Comparison of ENCODE assay signal across 22 cellular contexts in genomic region chr10:49615213-49615612, GRCh38. TPM values are rescaled to one million over a fixed set of nuclear protein-coding genes. Genes with fewer than 3 reads are reported as not detected.
A peak's percentile ranks its signal among the peaks of the same experiment; 100 is the strongest.
DNase-seq lines count a peak whose midpoint lies in the region; ATAC-seq, FAIRE-seq and TF ChIP-seq lines count a peak whose summit lies in the region.
"Had no signal": no experiment of that assay in that cellular context is flagged by ENCODE, and none has a peak within 500 bp of the region (broad histone marks: within the 10 kb centered on the region; RNA-seq: fewer than 3 reads in every experiment).

No MANE protein-coding gene starts in this region.

- no peak for TF ChIP-seq EP300 in suprapubic skin (IDR thresholded peaks at IDR 0.05)

- no peak overlapping the region for H4K91ac ChIP-seq in H9 (ENCODE audit: insufficient read length, low read depth, low read length)

- DNase-seq in activated effector memory CD4-positive, alpha-beta T cell treated with anti-CD3 and anti-CD28 coated beads, Interleukin-2, amount 50 U/mL, for 16 hours: peak; percentile 28
- DNase-seq in activated effector memory CD4-positive, alpha-beta T cell treated with Interleukin-2 at 50 U/mL for 16 hours: no peak
- DNase-seq in H9 (peak; percentile 16), islet precursor cell (peak; percentile 45), suprapubic skin (ENCODE audit: low spot score in 2 of 2) (peak; percentile 51 to 66), LoVo (ENCODE audit: low spot score) (no peak), urothelium cell line (ENCODE audit: low spot score) (no peak)
- DNase-seq: CD8-positive, alpha-beta T cell; DMS79; GOT3; NCI-H1417; NCI-H1930; NCI-H2171; NCI-H446 treated with DMSO at 0.1 percent for 48 hours; NCI-H774 had no signal

- H3K4me1 ChIP-seq in H9 (ENCODE audit: insufficient read depth, low read length) (no peaks in the 10 kb centered on the region; the same call in 1 of the 2 replicates), suprapubic skin (peaks cover 25% of the 10 kb centered on the region)

- no peaks in the 10 kb centered on the region for H3K79me2 ChIP-seq in H9 (ENCODE audit: insufficient read depth, low read length)

- no peak overlapping the region for H4K8ac ChIP-seq in H9 (replicated peaks; ENCODE audit: insufficient read length, low read depth, low read length)

- no CpG with 5 or more reads among the region's 5 CpGs for WGBS in H9 (ENCODE audit: extremely low coverage, insufficient read length, low lambda C conversion rate)
- WGBS in suprapubic skin: 60% methylated on average over 1 of the region's 5 CpGs

- H2BK120ac ChIP-seq in H9 (ENCODE audit: low read depth, low read length, poor library complexity, severe bottlenecking): no peak overlapping the region

- no peak overlapping the region for H3K56ac ChIP-seq in H9 (ENCODE audit: insufficient read length, low read depth, low read length)

- ATAC-seq in GM21381 (IDR thresholded peaks at IDR 0.05; ENCODE audit: unreplicated experiment): no peak
- ATAC-seq: CD8-positive, alpha-beta T cell; Right ventricle myocardium inferior had no signal

- no peak overlapping the region for H4K5ac ChIP-seq in H9 (ENCODE audit: insufficient read length, low read depth, low read length)

- H3K27me3 Mint-ChIP-seq in H9 (ENCODE audit: low read depth): peaks cover 99% of the 10 kb centered on the region

- no peaks in the 10 kb centered on the region for H4K20me1 ChIP-seq in H9 (ENCODE audit: control insufficient read depth, insufficient read depth, insufficient read length)

- no peak overlapping the region for H2AK5ac ChIP-seq in H9 (ENCODE audit: insufficient read length, low read length)

- no peak overlapping the region for H3K14ac ChIP-seq in H9 (ENCODE audit: insufficient read depth, low read length)

- H3K9me3 Mint-ChIP-seq in H9: peaks cover 0 to 7% of the 10 kb centered on the region in 2 experiments; a peak in 3 of 5 replicates
- H3K9me3 Mint-ChIP-seq: CD8-positive, alpha-beta T cell had no signal

- no peaks in the 10 kb centered on the region for H3K79me1 ChIP-seq in H9 (ENCODE audit: insufficient read depth, low read depth, low read length, poor library complexity, severe bottlenecking)

- H3K4me1 Mint-ChIP-seq in H9: peaks cover 22 to 42% of the 10 kb centered on the region in 2 experiments

- no peak overlapping the region for H3K27ac ChIP-seq in H9 (ENCODE audit: insufficient read length, low read depth, low read length)
- no peak overlapping the region for H3K27ac ChIP-seq in suprapubic skin
- H3K27ac ChIP-seq: HL-60 had no signal

- H2BK12ac ChIP-seq in H9 (ENCODE audit: insufficient read length, low read depth, low read length): no peak overlapping the region

- H3T11ph ChIP-seq in H9 (ENCODE audit: low read length): no peak overlapping the region

- H2BK20ac ChIP-seq in H9 (ENCODE audit: low read depth, low read length, poor library complexity, severe bottlenecking): no peak overlapping the region

- peaks cover 65% of the 10 kb centered on the region for H3K27me3 ChIP-seq in H9 (ENCODE audit: insufficient read depth, low read length)
- peaks cover 99% of the 10 kb centered on the region for H3K27me3 ChIP-seq in suprapubic skin

- TF ChIP-seq POLR2A in suprapubic skin (IDR thresholded peaks at IDR 0.05): no peak

- H3K4me3 Mint-ChIP-seq in H9: no peak overlapping the region
- H3K4me3 Mint-ChIP-seq: CD8-positive, alpha-beta T cell had no signal

- no peak overlapping the region for H2BK15ac ChIP-seq in H9 (ENCODE audit: low read depth, low read length)

- H3K23me2 ChIP-seq in H9 (ENCODE audit: insufficient read length, low read depth, low read length, poor library complexity, severe bottlenecking): peaks cover 13% of the 10 kb centered on the region

- no peak overlapping the region for H3K23ac ChIP-seq in H9 (ENCODE audit: insufficient read length, low read depth, low read length)

- H3K4me2 ChIP-seq in H9 (ENCODE audit: insufficient read depth, insufficient read length, low read length): no peak overlapping the region

- H3K27ac Mint-ChIP-seq in H9: no peak overlapping the region
- H3K27ac Mint-ChIP-seq: CD8-positive, alpha-beta T cell had no signal

- no peaks in the 10 kb centered on the region for H3K9me3 ChIP-seq in H9 (ENCODE audit: control insufficient read depth, low read depth, low read length)
- no peaks in the 10 kb centered on the region for H3K9me3 ChIP-seq in suprapubic skin

- no peak overlapping the region for H3K4me3 ChIP-seq in suprapubic skin

- no peaks in the 10 kb centered on the region; a peak in 1 of 7 replicates for H3K36me3 Mint-ChIP-seq in H9 (ENCODE audit: insufficient read depth in 1 of 3, low read depth in 3 of 3)
- H3K36me3 Mint-ChIP-seq: CD8-positive, alpha-beta T cell had no signal

- TF ChIP-seq CTCF in H9 (conservative IDR thresholded peaks at IDR 0.05) (no peak), suprapubic skin (IDR thresholded peaks at IDR 0.05) (no peak)

- no peak for FAIRE-seq in urothelium cell line (lab: Jason Lieb, UNC)
- FAIRE-seq: D721Med, HTR-8/SVneo had no signal

- no peaks in the 10 kb centered on the region for H3K36me3 ChIP-seq in suprapubic skin

- H3K18ac ChIP-seq in H9 (ENCODE audit: insufficient read length, low read depth, low read length): no peak overlapping the region

- H2BK5ac ChIP-seq in H9 (ENCODE audit: insufficient read length, low read length): no peak overlapping the region

- no peak overlapping the region for H3K4ac ChIP-seq in H9 (ENCODE audit: low read depth, low read length)

- no peak overlapping the region for H2AFZ ChIP-seq in H9 (ENCODE audit: low read length)

- no peak overlapping the region for H3K9ac ChIP-seq in H9 (ENCODE audit: extremely low read depth, insufficient read length, low read length)

RNA-seq across cellular contexts. Expression of gene CHAT, which starts 1.4 kb away (rescaled TPM):
- not detected in 2 replicates for total RNA-seq in H9 (2021)
- not detected for total RNA-seq in suprapubic skin
- total RNA-seq: A172; CD8-positive, alpha-beta T cell; LHCN-M2; Right ventricle myocardium inferior had no signal

RNA-seq across cellular contexts. Expression of gene SLC18A3, which starts 5.1 kb away (rescaled TPM):
- total RNA-seq in H9 (2021) (not detected in 2 replicates), suprapubic skin (not detected)
- total RNA-seq: A172; CD8-positive, alpha-beta T cell; LHCN-M2; Right ventricle myocardium inferior had no signal

Comparison
In these comparisons a context has a peak if more than half of its experiments do, and no peak if none do; other contexts are left out.
1. DNase-seq: peak in activated effector memory CD4-positive, alpha-beta T cell treated with anti-CD3 and anti-CD28 coated beads, Interleukin-2, amount 50 U/mL, for 16 hours (single experiment), H9 (single experiment), islet precursor cell (single experiment) and suprapubic skin (2 of 2); none in activated effector memory CD4-positive, alpha-beta T cell treated with Interleukin-2 at 50 U/mL for 16 hours (single experiment), LoVo (single experiment) and urothelium cell line (single experiment).